In the genomic region with DNA sequence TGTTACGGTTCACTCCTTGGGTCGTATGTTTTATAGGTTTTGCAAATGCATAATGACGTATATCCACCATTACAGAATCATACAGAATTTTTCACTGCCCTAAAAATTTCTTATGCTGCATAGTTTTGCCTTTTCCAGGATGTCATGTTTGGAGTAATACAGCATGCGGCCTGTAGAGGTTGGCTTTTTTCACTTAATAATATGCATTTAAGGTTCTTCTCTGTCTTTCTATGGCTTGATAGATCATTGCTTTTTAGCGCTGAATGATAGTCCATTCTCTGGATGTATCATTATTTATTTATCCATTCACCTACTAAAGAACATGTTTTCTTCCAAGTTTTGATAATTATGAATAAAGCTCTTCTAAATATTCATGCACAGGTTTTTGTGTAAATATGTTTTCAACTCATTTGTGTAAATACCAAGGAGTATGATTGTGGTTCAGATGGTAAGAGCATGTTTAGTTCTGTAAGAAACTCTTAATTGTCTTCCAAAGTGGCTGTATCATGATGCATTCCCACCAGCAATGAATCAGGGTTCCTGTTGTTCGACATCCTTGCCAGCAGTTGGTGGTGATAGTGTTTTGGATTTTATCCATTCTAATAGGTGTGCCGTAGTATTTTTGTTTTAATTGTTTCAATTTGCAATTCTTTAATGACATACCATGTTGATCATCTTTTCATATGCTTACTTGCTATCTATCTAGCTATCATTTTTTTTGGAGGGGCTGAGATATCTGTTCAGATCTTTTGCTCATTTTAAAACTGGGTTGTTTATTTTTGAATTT, we compare ENCODE assay signal across 31 cellular contexts.
DNase-seq lines count a peak whose midpoint lies in the region; ATAC-seq and TF ChIP-seq lines count a peak whose summit lies in the region.
"Had no signal": no experiment of that assay in that cellular context is flagged by ENCODE, and none has a peak within 500 bp of the region (broad histone marks: within the 10 kb centered on the region; RNA-seq: fewer than 3 reads in every experiment).

No MANE protein-coding gene starts in this region.

- H3K4me3 Mint-ChIP-seq in endodermal cell = no peak overlapping the region
- H3K4me3 Mint-ChIP-seq: activated CD4-positive, alpha-beta memory T cell treated with anti-CD3 and anti-CD28 coated beads, Interleukin-2, amount 10 ng/mL, durations not matched to agents 7 days and 5 days; effector memory CD8-positive, alpha-beta T cell; IgD-negative memory B cell; immature natural killer cell had no signal

- peaks cover 57% of the 10 kb centered on the region for H3K4me1 ChIP-seq in SJSA1 (replicated peaks)
- peaks cover 7% of the 10 kb centered on the region for H3K4me1 ChIP-seq in endodermal cell (ENCODE audit: control insufficient read depth, insufficient read depth, low read length)
- H3K4me1 ChIP-seq in colonic mucosa = no peaks in the 10 kb centered on the region
- H3K4me1 ChIP-seq: esophagus squamous epithelium, gastroesophageal sphincter, Peyer's patch, prostate gland, sigmoid colon had no signal

- 94 to 100% methylated on average over 3 to 6 of the region's 7 CpGs for WGBS in endodermal cell (ENCODE audit: insufficient coverage in 1 of 2, insufficient read length in 1 of 2), 2 experiments

- H3K9ac ChIP-seq in endodermal cell (ENCODE audit: extremely low read depth, low read length, poor library complexity, severe bottlenecking) = no peak overlapping the region
- no peak overlapping the region for H3K9ac ChIP-seq in colonic mucosa (ENCODE audit: low read depth in 2 of 2, low read length in 2 of 2)

- ATAC-seq in GM21576 (IDR thresholded peaks at IDR 0.05; ENCODE audit: unreplicated experiment) = no peak
- ATAC-seq: activated naive CD4-positive, alpha-beta T cell treated with anti-CD3 and anti-CD28 coated beads, Interleukin-2, amount 50 U/mL, for 72 hours; effector memory CD8-positive, alpha-beta T cell; gastroesophageal sphincter; GM12878; left lobe of liver had no signal

- H3K27ac Mint-ChIP-seq in endodermal cell = no peak overlapping the region
- H3K27ac Mint-ChIP-seq: activated CD4-positive, alpha-beta memory T cell treated with anti-CD3 and anti-CD28 coated beads, Interleukin-2, amount 10 ng/mL, durations not matched to agents 7 days and 5 days; activated naive CD4-positive, alpha-beta T cell treated with anti-CD3 and anti-CD28 coated beads, Interleukin-2, amount 50 U/mL, for 72 hours; effector memory CD8-positive, alpha-beta T cell; IgD-negative memory B cell; immature natural killer cell had no signal

- DNase-seq in EL (peak; percentile 38), SJSA1 (ENCODE audit: low read depth in 1 of 2, low spot score in 2 of 2) (peak in 1 of 2 experiments; percentile 80), endodermal cell (no peak), non-pigmented ciliary epithelial cell (ENCODE audit: low read depth) (peak; percentile 30), colonic mucosa (no peak), iPS-NIHi7 (ENCODE audit: extremely low spot score) (no peak), KG1 (lab: John Stamatoyannopoulos, UW) (no peak)
- DNase-seq: activated CD4-positive, alpha-beta memory T cell treated with anti-CD3 and anti-CD28 coated beads, Interleukin-2, amount 10 ng/mL, durations not matched to agents 7 days and 5 days; activated CD4-positive, CD25-positive, alpha-beta regulatory T cell treated with anti-CD3 and anti-CD28 coated beads, Interleukin-2, amount 50 U/mL, for 72 hours; Calu3; DND-41; effector memory CD8-positive, alpha-beta T cell; esophagus squamous epithelium; hippocampal formation; immature natural killer cell; mesendoderm; NCI-H2029; Peyer's patch; SHP77 treated with DMSO at 0.1 percent for 48 hours; sigmoid colon; stimulated activated naive CD4-positive, alpha-beta T cell; T-helper 1 cell had no signal

- TF ChIP-seq CTCF in endodermal cell (conservative IDR thresholded peaks at IDR 0.05) (peak; percentile 59), colonic mucosa (IDR thresholded peaks at IDR 0.05) (no peak)

- H3K36me3 Mint-ChIP-seq in endodermal cell (ENCODE audit: low read depth) = no peaks in the 10 kb centered on the region
- H3K36me3 Mint-ChIP-seq: activated naive CD4-positive, alpha-beta T cell treated with anti-CD3 and anti-CD28 coated beads, Interleukin-2, amount 50 U/mL, for 72 hours; brain had no signal

- no peaks in the 10 kb centered on the region for H3K36me3 ChIP-seq in SJSA1
- no peaks in the 10 kb centered on the region for H3K36me3 ChIP-seq in endodermal cell (ENCODE audit: control insufficient read depth, insufficient read depth, low read length)
- no peaks in the 10 kb centered on the region for H3K36me3 ChIP-seq in colonic mucosa
- H3K36me3 ChIP-seq: esophagus squamous epithelium, gastroesophageal sphincter, Peyer's patch, prostate gland, sigmoid colon had no signal

- H3K27ac ChIP-seq in SJSA1 (peak overlapping the region; percentile 79), endodermal cell (ENCODE audit: low read depth, low read length) (no peak overlapping the region), colonic mucosa (no peak overlapping the region)
- H3K27ac ChIP-seq: C4-2B, esophagus squamous epithelium, gastroesophageal sphincter, Peyer's patch, prostate gland, sigmoid colon had no signal

- H3K9me3 ChIP-seq in SJSA1 (replicated peaks) = no peaks in the 10 kb centered on the region
- peaks cover 2% of the 10 kb centered on the region for H3K9me3 ChIP-seq in endodermal cell (ENCODE audit: control insufficient read depth, low read length)
- H3K9me3 ChIP-seq in colonic mucosa = no peaks in the 10 kb centered on the region
- H3K9me3 ChIP-seq: esophagus squamous epithelium, gastroesophageal sphincter, prostate gland, sigmoid colon had no signal

- H3K9me3 Mint-ChIP-seq in endodermal cell = no peaks in the 10 kb centered on the region
- H3K9me3 Mint-ChIP-seq: activated CD4-positive, alpha-beta memory T cell treated with anti-CD3 and anti-CD28 coated beads, Interleukin-2, amount 10 ng/mL, durations not matched to agents 7 days and 5 days had no signal

- no peaks in the 10 kb centered on the region for H3K27me3 Mint-ChIP-seq in endodermal cell (ENCODE audit: insufficient read depth)
- H3K27me3 Mint-ChIP-seq: activated CD4-positive, alpha-beta memory T cell treated with anti-CD3 and anti-CD28 coated beads, Interleukin-2, amount 10 ng/mL, durations not matched to agents 7 days and 5 days; effector memory CD8-positive, alpha-beta T cell; IgD-negative memory B cell had no signal

- no peak overlapping the region for H3K4me3 ChIP-seq in SJSA1
- H3K4me3 ChIP-seq in endodermal cell (ENCODE audit: low read length) = no peak overlapping the region
- H3K4me3 ChIP-seq in colonic mucosa = no peak overlapping the region
- H3K4me3 ChIP-seq: esophagus squamous epithelium, gastroesophageal sphincter, GM12878, Peyer's patch, prostate gland, sigmoid colon had no signal

- H3K27me3 ChIP-seq in SJSA1 (replicated peaks) (no peaks in the 10 kb centered on the region), endodermal cell (ENCODE audit: control insufficient read depth, insufficient read depth, low read length, poor library complexity, severe bottlenecking) (no peaks in the 10 kb centered on the region), colonic mucosa (no peaks in the 10 kb centered on the region)
- H3K27me3 ChIP-seq: esophagus squamous epithelium, gastroesophageal sphincter, Peyer's patch, sigmoid colon had no signal

- intact Hi-C loops in colonic mucosa (cut with DNase I) = no loop called here

- peaks cover 12% of the 10 kb centered on the region for H3K4me1 Mint-ChIP-seq in endodermal cell
- H3K4me1 Mint-ChIP-seq: immature natural killer cell had no signal

Comparison
In these comparisons a context has a peak if more than half of its experiments do, and no peak if none do; other contexts are left out.
1. DNase-seq: peak in EL (single experiment) and non-pigmented ciliary epithelial cell (single experiment); none in endodermal cell (single experiment), colonic mucosa (single experiment), iPS-NIHi7 (single experiment) and KG1 (single experiment).